In genomic region chr14:64605926-64606685, GRCh38 we compare ENCODE assay signal across 16 cellular contexts. TPM values are rescaled to one million over a fixed set of nuclear protein-coding genes. Genes with fewer than 3 reads are reported as not detected.
"Had no signal": no experiment of that assay in that cellular context is flagged by ENCODE, and none has a peak within 500 bp of the region (broad histone marks: within the 10 kb centered on the region; RNA-seq: fewer than 3 reads in every experiment).

No MANE protein-coding gene starts in this region.

- H3K27me3 ChIP-seq: cardiac muscle cell, sigmoid colon had no signal

- H3K4me3 Mint-ChIP-seq: activated CD4-positive, alpha-beta memory T cell treated with anti-CD3 and anti-CD28 coated beads for 36 hours; activated T-cell treated with anti-CD3 and anti-CD28 coated beads, Interleukin-2, amount 50 U/mL, for 4 hours; nephron had no signal

- H3K9me3 Mint-ChIP-seq: activated CD4-positive, alpha-beta memory T cell treated with anti-CD3 and anti-CD28 coated beads for 36 hours; activated naive CD4-positive, alpha-beta T cell treated with anti-CD3 and anti-CD28 coated beads, Interleukin-2, amount 50 U/mL, for 72 hours; activated T-cell treated with anti-CD3 and anti-CD28 coated beads, Interleukin-2, amount 50 U/mL, for 4 hours; nephron had no signal

- H3K9me3 ChIP-seq: left ventricle myocardium inferior, sigmoid colon, upper lobe of right lung had no signal

- H3K27ac ChIP-seq: cardiac muscle cell, left ventricle myocardium inferior, sigmoid colon, upper lobe of right lung had no signal

- ATAC-seq: activated naive CD4-positive, alpha-beta T cell treated with anti-CD3 and anti-CD28 coated beads, Interleukin-2, amount 50 U/mL, for 72 hours; activated T-cell treated with anti-CD3 and anti-CD28 coated beads, Interleukin-2, amount 50 U/mL, for 4 hours; upper lobe of right lung had no signal

- H3K27ac Mint-ChIP-seq: activated CD4-positive, alpha-beta memory T cell treated with anti-CD3 and anti-CD28 coated beads for 36 hours; activated naive CD4-positive, alpha-beta T cell treated with anti-CD3 and anti-CD28 coated beads, Interleukin-2, amount 50 U/mL, for 72 hours; nephron had no signal

- H3K36me3 Mint-ChIP-seq: activated CD4-positive, alpha-beta memory T cell treated with anti-CD3 and anti-CD28 coated beads for 36 hours; activated naive CD4-positive, alpha-beta T cell treated with anti-CD3 and anti-CD28 coated beads, Interleukin-2, amount 50 U/mL, for 72 hours had no signal

- DNase-seq: activated CD4-positive, alpha-beta memory T cell treated with anti-CD3 and anti-CD28 coated beads for 36 hours; activated CD4-positive, alpha-beta T cell treated with anti-CD3 and anti-CD28 coated beads for 1 hour; activated effector memory CD4-positive, alpha-beta T cell treated with anti-CD3 and anti-CD28 coated beads, Interleukin-2, amount 50 U/mL, for 16 hours; activated T-cell treated with anti-CD3 and anti-CD28 coated beads, Interleukin-2, amount 50 U/mL, for 4 hours; effector CD4-positive, alpha-beta T cell; islet precursor cell; left ventricle myocardium inferior; mesendoderm; sigmoid colon; stimulated activated CD4-positive, alpha-beta T cell treated with anti-CD3 and anti-CD28 coated beads, Interleukin-2, amount 100 ng/mL, for 24 hours; stimulated activated naive CD4-positive, alpha-beta T cell; T1000; upper lobe of right lung had no signal

- H3K36me3 ChIP-seq: cardiac muscle cell, left ventricle myocardium inferior, sigmoid colon, upper lobe of right lung had no signal

- H3K4me3 ChIP-seq: cardiac muscle cell, left ventricle myocardium inferior, sigmoid colon, upper lobe of right lung had no signal

RNA-seq across cellular contexts. Expression of gene PPP1R36, which starts 56.3 kb away (rescaled TPM):
- total RNA-seq: activated naive CD4-positive, alpha-beta T cell treated with anti-CD3 and anti-CD28 coated beads, Interleukin-2, amount 50 U/mL, for 72 hours; activated T-cell treated with anti-CD3 and anti-CD28 coated beads, Interleukin-2, amount 50 U/mL, for 4 hours; cardiac muscle cell had no signal
